Comparison of ENCODE assay signal across 20 cellular contexts in the genomic region with DNA sequence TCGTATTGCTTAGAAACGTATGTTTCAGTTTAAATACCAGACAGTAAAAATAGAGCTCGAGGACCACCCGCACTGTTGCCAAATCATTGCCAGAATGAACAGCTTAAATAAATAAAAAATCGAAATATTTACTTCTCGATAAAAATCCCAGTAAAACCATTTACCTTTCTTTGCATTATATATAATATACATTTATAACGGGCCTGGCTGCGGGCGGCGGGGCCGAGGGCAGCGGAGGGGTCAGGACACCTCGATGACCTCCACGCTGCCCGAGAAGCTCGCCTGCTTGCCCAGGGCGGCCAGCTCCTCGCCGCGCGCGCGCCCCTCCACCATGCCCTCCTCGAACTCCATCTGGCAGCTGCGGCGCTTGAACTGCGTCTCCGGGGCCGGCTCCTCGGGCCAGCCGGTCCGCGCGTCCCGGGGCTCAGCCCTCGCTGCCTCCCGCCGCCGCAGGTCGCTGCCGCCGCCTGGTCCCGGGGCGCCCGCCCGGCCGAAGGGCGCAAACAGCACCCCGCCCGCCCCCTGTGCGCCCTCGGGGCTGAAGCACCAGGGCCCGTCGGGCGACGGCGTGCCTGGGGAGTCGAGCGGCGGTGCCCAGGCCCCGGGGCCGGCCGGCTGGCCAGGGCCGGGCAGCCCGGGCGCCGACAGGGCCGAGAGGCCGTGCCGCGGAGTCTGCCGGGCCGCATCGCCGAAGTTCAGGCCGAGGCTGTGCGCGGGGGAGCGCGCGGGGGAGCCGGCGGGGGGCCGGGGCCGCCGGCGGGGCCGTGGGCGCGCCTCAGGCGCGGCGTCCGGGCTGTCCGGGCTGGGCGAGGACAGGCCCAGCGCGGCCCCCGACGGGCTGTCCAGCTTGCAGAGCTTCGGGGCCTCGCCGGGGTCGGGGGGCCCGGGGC. TPM values are rescaled to one million over a fixed set of nuclear protein-coding genes. Genes with fewer than 3 reads are reported as not detected.
DNase-seq lines count a peak whose midpoint lies in the region; ATAC-seq and TF ChIP-seq lines count a peak whose summit lies in the region.
"Had no signal": no experiment of that assay in that cellular context is flagged by ENCODE, and none has a peak within 500 bp of the region (broad histone marks: within the 10 kb centered on the region; RNA-seq: fewer than 3 reads in every experiment).

No MANE protein-coding gene starts in this region.

- peak; percentile 27 for ATAC-seq in stimulated activated naive CD8-positive, alpha-beta T cell treated with anti-CD3 and anti-CD28 coated beads, Interleukin-15, amount 100 ng/mL, for 72 hours
- ATAC-seq in stimulated activated naive CD8-positive, alpha-beta T cell treated with anti-CD3 and anti-CD28 coated beads, Interleukin-15, Interleukin-2, amounts not matched to agents 100 U/mL and 50 U/mL, for 24 hours = no peak
- ATAC-seq in GM18907 (IDR thresholded peaks at IDR 0.05; ENCODE audit: unreplicated experiment) = no peak
- ATAC-seq: Panc1 had no signal

- H3K36me3 Mint-ChIP-seq in Calu3 (ENCODE audit: insufficient read depth, unreplicated experiment) = peaks cover 37% of the 10 kb centered on the region

- H3K4me1 Mint-ChIP-seq in stimulated activated naive CD8-positive, alpha-beta T cell treated with anti-CD3 and anti-CD28 coated beads, Interleukin-15, amount 100 ng/mL, for 72 hours = no peaks in the 10 kb centered on the region
- peaks cover 32% of the 10 kb centered on the region for H3K4me1 Mint-ChIP-seq in Calu3 (ENCODE audit: low read depth, unreplicated experiment)
- H3K4me1 Mint-ChIP-seq: IgD-negative memory B cell had no signal

- intact Hi-C loops in Calu3 (cut with micrococcal nuclease; ENCODE audit: unreplicated experiment) = no loop called here

- peaks cover 23% of the 10 kb centered on the region for H3K27me3 Mint-ChIP-seq in stimulated activated naive CD8-positive, alpha-beta T cell treated with anti-CD3 and anti-CD28 coated beads, Interleukin-15, amount 100 ng/mL, for 72 hours
- peaks cover 9% of the 10 kb centered on the region for H3K27me3 Mint-ChIP-seq in Calu3 (ENCODE audit: unreplicated experiment)

- TF ChIP-seq CTCF in Calu3 (IDR thresholded peaks at IDR 0.05; ENCODE audit: unreplicated experiment) = no peak

- DNase-seq in stimulated activated naive CD8-positive, alpha-beta T cell treated with anti-CD3 and anti-CD28 coated beads, Interleukin-15, amount 100 ng/mL, for 72 hours = no peak
- no peak for DNase-seq in stimulated activated naive CD8-positive, alpha-beta T cell treated with anti-CD3 and anti-CD28 coated beads, Interleukin-15, Interleukin-2, amounts not matched to agents 100 U/mL and 50 U/mL, for 24 hours
- DNase-seq in ecto neural progenitor cell (ENCODE audit: low spot score) (peak; percentile 48), left kidney (ENCODE audit: low read depth, low spot score) (peak; percentile 43), glomerular visceral epithelial cell (ENCODE audit: extremely low spot score) (no peak), Calu3 (no peak)
- DNase-seq in effector memory CD4-positive, alpha-beta T cell = no peak
- DNase-seq: DMS53, GDM1, GM23248, NCI-H1105, NCI-H146, NCI-H2029, NCI-H345, NCI-H524 treated with DMSO at 0.1 percent for 48 hours, NCI-H82 had no signal

- H3K36me3 ChIP-seq in effector memory CD4-positive, alpha-beta T cell (ENCODE audit: control insufficient read depth, insufficient read depth, low read length) = peaks cover 3% of the 10 kb centered on the region
- H3K36me3 ChIP-seq: SJSA1 had no signal

- BruUV-seq in Calu3 (replicated peaks; lab: Mats Ljungman, UMichigan) = no TSS peak

- no peak overlapping the region for H3K4me3 ChIP-seq in effector memory CD4-positive, alpha-beta T cell (ENCODE audit: insufficient read depth, low read depth, low read length, poor library complexity, severe bottlenecking)
- H3K4me3 ChIP-seq: GM23248, SJSA1 had no signal

- H3K27ac Mint-ChIP-seq in stimulated activated naive CD8-positive, alpha-beta T cell treated with anti-CD3 and anti-CD28 coated beads, Interleukin-15, amount 100 ng/mL, for 72 hours = no peak overlapping the region
- H3K27ac Mint-ChIP-seq in Calu3 (ENCODE audit: unreplicated experiment) = no peak overlapping the region

- no peaks in the 10 kb centered on the region for H3K9me3 ChIP-seq in effector memory CD4-positive, alpha-beta T cell (ENCODE audit: control insufficient read depth, low read length)
- H3K9me3 ChIP-seq: SJSA1 had no signal

- no peaks in the 10 kb centered on the region for H3K9me3 Mint-ChIP-seq in stimulated activated naive CD8-positive, alpha-beta T cell treated with anti-CD3 and anti-CD28 coated beads, Interleukin-15, amount 100 ng/mL, for 72 hours
- no peaks in the 10 kb centered on the region for H3K9me3 Mint-ChIP-seq in Calu3 (ENCODE audit: low read depth, unreplicated experiment)
- H3K9me3 Mint-ChIP-seq: IgD-negative memory B cell had no signal

- H3K27ac ChIP-seq in effector memory CD4-positive, alpha-beta T cell (ENCODE audit: insufficient read depth, low read length, poor library complexity, severe bottlenecking) = no peak overlapping the region
- H3K27ac ChIP-seq: GM23248, SJSA1 had no signal

- no peaks in the 10 kb centered on the region for H3K27me3 ChIP-seq in effector memory CD4-positive, alpha-beta T cell (replicated peaks; ENCODE audit: control insufficient read depth, insufficient read depth, low read length, poor library complexity, severe bottlenecking)
- H3K27me3 ChIP-seq: SJSA1 had no signal

- CTCF ChIA-PET in Calu3 (lab: Charles Lee) = interaction anchor here (4.0 kb wide), 1 partner anchor 18 kb away, joined by 44 read pairs; no protein-coding TSS in a partner anchor

- no peaks in the 10 kb centered on the region for H3K4me1 ChIP-seq in effector memory CD4-positive, alpha-beta T cell (ENCODE audit: control insufficient read depth, insufficient read depth, low read length, poor library complexity, severe bottlenecking)

- no peak overlapping the region for H3K4me3 Mint-ChIP-seq in stimulated activated naive CD8-positive, alpha-beta T cell treated with anti-CD3 and anti-CD28 coated beads, Interleukin-15, amount 100 ng/mL, for 72 hours
- no peak overlapping the region for H3K4me3 Mint-ChIP-seq in Calu3 (ENCODE audit: low read depth, unreplicated experiment)

RNA-seq across cellular contexts. Expression of gene DUSP8, which starts 15.5 kb away (rescaled TPM):
- total RNA-seq in Calu3 (2022) = 12.1 and 14.0 TPM in 2 replicates

RNA-seq across cellular contexts. Expression of gene KRTAP5-1, which starts 28.6 kb away (rescaled TPM):
- total RNA-seq in Calu3 (2022) = not detected in 2 replicates
- total RNA-seq: GM23248, SJSA1 had no signal

RNA-seq across cellular contexts. Expression of gene KRTAP5-2, which starts 41.6 kb away (rescaled TPM):
- not detected in 2 replicates for total RNA-seq in Calu3 (2022)
- total RNA-seq: GM23248, SJSA1 had no signal

RNA-seq across cellular contexts. Expression of gene KRTAP5-3, which starts 51.7 kb away (rescaled TPM):
- total RNA-seq in Calu3 (2022) = not detected in 2 replicates
- total RNA-seq: GM23248, SJSA1 had no signal

Comparison
In these comparisons a context has a peak if more than half of its experiments do, and no peak if none do; other contexts are left out.
1. DNase-seq: peak in ecto neural progenitor cell (single experiment) and left kidney (single experiment); none in stimulated activated naive CD8-positive, alpha-beta T cell treated with anti-CD3 and anti-CD28 coated beads, Interleukin-15, amount 100 ng/mL, for 72 hours (0 of 2), stimulated activated naive CD8-positive, alpha-beta T cell treated with anti-CD3 and anti-CD28 coated beads, Interleukin-15, Interleukin-2, amounts not matched to agents 100 U/mL and 50 U/mL, for 24 hours (single experiment), effector memory CD4-positive, alpha-beta T cell (0 of 3), glomerular visceral epithelial cell (single experiment) and Calu3 (single experiment).